ENCODE assay signal across 11 cellular contexts in genomic region chr19:28045621-28046020, GRCh38.
"Had no signal": no experiment of that assay in that cellular context is flagged by ENCODE, and none has a peak within 500 bp of the region (broad histone marks: within the 10 kb centered on the region; RNA-seq: fewer than 3 reads in every experiment).

No MANE protein-coding gene starts in this region.

- H3K27ac Mint-ChIP-seq: GM23338, H9, HFFc6 had no signal

- H3K36me3 ChIP-seq: HAP-1 had no signal

- H3K4me1 ChIP-seq: HAP-1 had no signal

- DNase-seq: GM23248, GOT3, H7, H9, HCEC 1CT, HFFc6 had no signal

- H3K4me3 ChIP-seq: GM23248, GM23338, HAP-1 had no signal

- H3K27ac ChIP-seq: GM23248 had no signal

- H3K4me1 Mint-ChIP-seq: GM23338, H9 had no signal

- ATAC-seq: GM23338, HCT116 had no signal

- H3K9me3 ChIP-seq: HAP-1 had no signal

- FAIRE-seq: H1, H54 had no signal

- H3K4me3 Mint-ChIP-seq: GM23338, H9, HFFc6 had no signal
